Comparison of ENCODE assay signal across 19 cellular contexts in genomic region chr2:233462202-233462785, GRCh38.
"Had no signal": no experiment of that assay in that cellular context is flagged by ENCODE, and none has a peak within 500 bp of the region (broad histone marks: within the 10 kb centered on the region; RNA-seq: fewer than 3 reads in every experiment).

No MANE protein-coding gene starts in this region.

- H3K27me3 ChIP-seq: foreskin keratinocyte, pancreas, testis, upper lobe of right lung had no signal

- H3K4me1 Mint-ChIP-seq: activated B cell treated with CpG ODN at 0.5 μM for 24 hours; activated naive CD4-positive, alpha-beta T cell treated with anti-CD3 and anti-CD28 coated beads, Interleukin-2, amount 50 U/mL, for 24 hours; neural crest cell had no signal

- H3K9me3 Mint-ChIP-seq: activated B cell treated with CpG ODN at 0.5 μM for 24 hours; activated CD8-positive, alpha-beta T cell treated with anti-CD3 and anti-CD28 coated beads for 36 hours; activated naive CD4-positive, alpha-beta T cell treated with anti-CD3 and anti-CD28 coated beads, Interleukin-2, amount 50 U/mL, for 24 hours; activated T-cell treated with anti-CD3 and anti-CD28 coated beads, Interleukin-2, amount 50 U/mL, for 4 hours; immature natural killer cell; neural crest cell; stimulated activated naive CD8-positive, alpha-beta T cell treated with anti-CD3 and anti-CD28 coated beads, Interleukin-15, amount 100 ng/mL, for 72 hours had no signal

- H3K9me3 ChIP-seq: pancreas, testis, upper lobe of right lung had no signal

- H3K4me1 ChIP-seq: pancreas, testis, upper lobe of right lung had no signal

- H3K36me3 ChIP-seq: pancreas had no signal

- H3K4me3 Mint-ChIP-seq: activated B cell treated with CpG ODN at 0.5 μM for 24 hours; activated CD8-positive, alpha-beta T cell treated with anti-CD3 and anti-CD28 coated beads for 36 hours; activated naive CD4-positive, alpha-beta T cell treated with anti-CD3 and anti-CD28 coated beads, Interleukin-2, amount 50 U/mL, for 24 hours; activated T-cell treated with anti-CD3 and anti-CD28 coated beads, Interleukin-2, amount 50 U/mL, for 4 hours; immature natural killer cell; neural crest cell; stimulated activated naive CD8-positive, alpha-beta T cell treated with anti-CD3 and anti-CD28 coated beads, Interleukin-15, amount 100 ng/mL, for 72 hours; T-helper 17 cell had no signal

- H3K27ac ChIP-seq: foreskin keratinocyte, pancreas, skin epidermis, testis, upper lobe of right lung had no signal

- ATAC-seq: activated CD8-positive, alpha-beta T cell treated with anti-CD3 and anti-CD28 coated beads for 36 hours; foreskin keratinocyte; stimulated activated naive CD8-positive, alpha-beta T cell treated with anti-CD3 and anti-CD28 coated beads, Interleukin-15, amount 100 ng/mL, for 72 hours; T-helper 17 cell; upper lobe of right lung had no signal

- H3K4me3 ChIP-seq: pancreas, skin epidermis, testis, upper lobe of right lung had no signal

- DNase-seq: activated B cell treated with CpG ODN at 0.5 μM for 24 hours; activated CD4-positive, alpha-beta T cell treated with anti-CD3 and anti-CD28 coated beads for 48 hours; activated CD8-positive, alpha-beta T cell treated with anti-CD3 and anti-CD28 coated beads for 36 hours; activated effector memory CD4-positive, alpha-beta T cell treated with Interleukin-2 at 50 U/mL for 16 hours; activated T-cell treated with anti-CD3 and anti-CD28 coated beads, Interleukin-2, amount 50 U/mL, for 4 hours; effector memory CD4-positive, alpha-beta T cell; foreskin keratinocyte; head of caudate nucleus; immature natural killer cell; stimulated activated CD4-positive, alpha-beta T cell treated with anti-CD3 and anti-CD28 coated beads, Interleukin-4, amount 100 ng/mL, for 24 hours; stimulated activated CD8-positive, alpha-beta memory T cell treated with anti-CD3 and anti-CD28 coated beads, Interleukin-4, amount 100 ng/mL, for 48 hours; stimulated activated naive CD8-positive, alpha-beta T cell treated with anti-CD3 and anti-CD28 coated beads, Interleukin-15, amount 100 ng/mL, for 72 hours; T-helper 17 cell; testis; upper lobe of right lung had no signal

- H3K27ac Mint-ChIP-seq: activated CD8-positive, alpha-beta T cell treated with anti-CD3 and anti-CD28 coated beads for 36 hours; activated naive CD4-positive, alpha-beta T cell treated with anti-CD3 and anti-CD28 coated beads, Interleukin-2, amount 50 U/mL, for 24 hours had no signal

- H3K27me3 Mint-ChIP-seq: activated B cell treated with CpG ODN at 0.5 μM for 24 hours; activated CD8-positive, alpha-beta T cell treated with anti-CD3 and anti-CD28 coated beads for 36 hours; activated naive CD4-positive, alpha-beta T cell treated with anti-CD3 and anti-CD28 coated beads, Interleukin-2, amount 50 U/mL, for 24 hours; stimulated activated naive CD8-positive, alpha-beta T cell treated with anti-CD3 and anti-CD28 coated beads, Interleukin-15, amount 100 ng/mL, for 72 hours; T-helper 17 cell had no signal
